In the genomic region with DNA sequence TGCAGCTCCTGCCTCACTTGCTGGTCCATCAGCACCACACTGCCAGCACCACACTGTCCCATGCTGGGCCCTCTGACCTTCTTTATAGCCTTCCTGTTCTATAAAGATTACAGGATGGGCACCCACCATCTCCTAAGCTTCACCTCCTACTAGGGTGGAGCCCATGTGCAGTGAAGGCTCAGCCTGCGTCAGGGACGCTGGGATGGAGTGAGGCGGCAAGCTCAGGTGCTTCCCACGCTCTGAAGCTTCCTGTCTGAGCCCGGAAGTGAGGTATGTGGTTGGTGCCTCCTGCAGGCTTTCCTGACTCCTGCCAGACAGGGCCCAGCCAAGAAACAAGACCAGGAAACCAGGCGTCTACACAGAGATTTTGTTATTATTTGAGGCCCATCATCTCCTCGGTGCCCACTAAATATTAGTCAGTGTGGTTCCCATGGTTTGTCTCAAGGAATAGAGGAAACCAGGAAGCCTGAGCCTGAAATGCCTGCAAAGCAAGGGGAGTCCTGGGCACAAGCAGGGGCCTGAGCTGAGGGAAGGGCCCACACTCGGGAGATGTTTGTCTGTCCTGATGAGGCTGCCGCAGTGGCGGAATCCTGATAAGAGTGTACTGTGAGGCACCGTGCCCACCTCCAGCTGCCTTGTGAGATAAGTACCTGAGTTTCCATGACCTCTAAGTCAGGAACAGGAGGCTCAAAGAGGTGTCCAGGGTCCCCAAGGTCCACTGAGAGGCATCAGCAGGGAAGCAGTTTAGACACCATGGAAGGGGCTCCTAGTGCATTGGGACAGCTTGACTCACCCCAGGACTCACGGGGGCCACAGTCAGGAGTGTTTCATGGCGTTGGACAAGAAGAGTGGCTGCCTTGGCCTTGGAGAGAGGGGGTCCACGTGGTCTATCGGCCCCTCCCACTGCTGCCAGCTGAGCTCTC, we compare ENCODE assay signal across 12 cellular contexts. TPM values are rescaled to one million over a fixed set of nuclear protein-coding genes. Genes with fewer than 3 reads are reported as not detected.
DNase-seq lines count a peak whose midpoint lies in the region; ATAC-seq and TF ChIP-seq lines count a peak whose summit lies in the region.
"Had no signal": no experiment of that assay in that cellular context is flagged by ENCODE, and none has a peak within 500 bp of the region (broad histone marks: within the 10 kb centered on the region; RNA-seq: fewer than 3 reads in every experiment).

No MANE protein-coding gene starts in this region.

- no peak for ATAC-seq in GM18511 (IDR thresholded peaks at IDR 0.05; ENCODE audit: unreplicated experiment)
- ATAC-seq: Panc1 had no signal

- H3K4me1 Mint-ChIP-seq in activated CD4-positive, alpha-beta T cell treated with anti-CD3 and anti-CD28 coated beads, Interleukin-2, amount 10 ng/mL, durations not matched to agents 7 days and 5 days: peaks cover 18% of the 10 kb centered on the region
- peaks cover under 1% of the 10 kb centered on the region for H3K4me1 Mint-ChIP-seq in brain

- peak; percentile 39 for DNase-seq in GM19238 (ENCODE audit: insufficient read length, low spot score)
- peak; percentile 52 for DNase-seq in activated CD4-positive, alpha-beta T cell treated with anti-CD3 and anti-CD28 coated beads, Interleukin-2, amount 10 ng/mL, durations not matched to agents 7 days and 5 days
- DNase-seq in stimulated activated CD4-positive, alpha-beta T cell treated with anti-CD3 and anti-CD28 coated beads, Interleukin-2, amount 100 ng/mL, for 4 hours (ENCODE audit: low read depth): peak; percentile 37
- DNase-seq in SIG-M5 treated with dmso at 0.1 percent for 504 hours (lab: John Stamatoyannopoulos, UW; ENCODE audit: unreplicated experiment): no peak
- DNase-seq in NCI-H2227 (lab: John Stamatoyannopoulos, UW; ENCODE audit: unreplicated experiment): no peak
- no peak for DNase-seq in NCI-H345 (lab: John Stamatoyannopoulos, UW)
- DNase-seq: Caco-2, sigmoid colon had no signal

- CTCF ChIA-PET in activated CD4-positive, alpha-beta T cell treated with anti-CD3 and anti-CD28 coated beads, Interleukin-2, amount 10 ng/mL, durations not matched to agents 7 days and 5 days (lab: Charles Lee): interaction anchor here (0.6 to 1.8 kb wide), 8 partner anchors 9 to 390 kb away, joined by 3 to 4 read pairs (median 3); partner anchors contain the start of gene RSPH14

- POLR2A ChIA-PET in activated CD4-positive, alpha-beta T cell treated with anti-CD3 and anti-CD28 coated beads, Interleukin-2, amount 10 ng/mL, durations not matched to agents 7 days and 5 days (lab: Charles Lee): interaction anchor here (0.8 kb wide), 1 partner anchor 258 kb away, joined by 4 read pairs; no protein-coding TSS in a partner anchor

- H3K27ac Mint-ChIP-seq in activated CD4-positive, alpha-beta T cell treated with anti-CD3 and anti-CD28 coated beads, Interleukin-2, amount 10 ng/mL, durations not matched to agents 7 days and 5 days: peak overlapping the region; percentile 84
- H3K27ac Mint-ChIP-seq in brain: peak overlapping the region in 3 of 5 experiments; percentile 15 to 61 (median 40)

- H3K36me3 Mint-ChIP-seq in activated CD4-positive, alpha-beta T cell treated with anti-CD3 and anti-CD28 coated beads, Interleukin-2, amount 10 ng/mL, durations not matched to agents 7 days and 5 days (ENCODE audit: low read depth): peaks cover 6% of the 10 kb centered on the region
- H3K36me3 Mint-ChIP-seq in brain: peaks cover 19% of the 10 kb centered on the region

- H3K27me3 Mint-ChIP-seq in activated CD4-positive, alpha-beta T cell treated with anti-CD3 and anti-CD28 coated beads, Interleukin-2, amount 10 ng/mL, durations not matched to agents 7 days and 5 days: no peaks in the 10 kb centered on the region
- H3K27me3 Mint-ChIP-seq in brain: no peaks in the 10 kb centered on the region

- H3K9me3 Mint-ChIP-seq in activated CD4-positive, alpha-beta T cell treated with anti-CD3 and anti-CD28 coated beads, Interleukin-2, amount 10 ng/mL, durations not matched to agents 7 days and 5 days: peaks cover 3% of the 10 kb centered on the region
- H3K9me3 Mint-ChIP-seq in brain: no peaks in the 10 kb centered on the region

- TF ChIP-seq CTCF in brain (conservative IDR thresholded peaks at IDR 0.05): no peak

- H3K4me3 Mint-ChIP-seq in activated CD4-positive, alpha-beta T cell treated with anti-CD3 and anti-CD28 coated beads, Interleukin-2, amount 10 ng/mL, durations not matched to agents 7 days and 5 days: no peak overlapping the region
- H3K4me3 Mint-ChIP-seq in brain: no peak overlapping the region

RNA-seq across cellular contexts. Expression of gene RSPH14, which starts 22.0 kb away (rescaled TPM):
- total RNA-seq in activated CD4-positive, alpha-beta T cell treated with anti-CD3 and anti-CD28 coated beads, Interleukin-2, amount 10 ng/mL, durations not matched to agents 7 days and 5 days: under 1 TPM in 1 of 2 experiments, not detected in 1; 0.47 TPM
- 4.2 TPM for polyA plus RNA-seq in brain (ENCODE audit: insufficient read depth, low read depth, low replicate concordance)
- total RNA-seq: cardiac septum had no signal

RNA-seq across cellular contexts. Expression of gene RAB36, which starts 25.5 kb away (rescaled TPM):
- under 1 TPM; 0.27 to 0.31 TPM for total RNA-seq in activated CD4-positive, alpha-beta T cell treated with anti-CD3 and anti-CD28 coated beads, Interleukin-2, amount 10 ng/mL, durations not matched to agents 7 days and 5 days
- polyA plus RNA-seq in brain (ENCODE audit: insufficient read depth, low read depth, low replicate concordance): 13.4 TPM

RNA-seq across cellular contexts. Expression of gene GNAZ, which starts 49.4 kb away (rescaled TPM):
- total RNA-seq in activated CD4-positive, alpha-beta T cell treated with anti-CD3 and anti-CD28 coated beads, Interleukin-2, amount 10 ng/mL, durations not matched to agents 7 days and 5 days: under 1 TPM; 0.35 to 0.37 TPM
- polyA plus RNA-seq in brain (ENCODE audit: insufficient read depth, low read depth, low replicate concordance): 48.7 TPM

Comparison
In these comparisons a context has a peak if more than half of its experiments do, and no peak if none do; other contexts are left out.
1. DNase-seq: peak in GM19238 (single experiment), activated CD4-positive, alpha-beta T cell treated with anti-CD3 and anti-CD28 coated beads, Interleukin-2, amount 10 ng/mL, durations not matched to agents 7 days and 5 days (single experiment) and stimulated activated CD4-positive, alpha-beta T cell treated with anti-CD3 and anti-CD28 coated beads, Interleukin-2, amount 100 ng/mL, for 4 hours (single experiment); none in SIG-M5 treated with dmso at 0.1 percent for 504 hours (single experiment), NCI-H2227 (single experiment) and NCI-H345 (single experiment).